In the genomic region with DNA sequence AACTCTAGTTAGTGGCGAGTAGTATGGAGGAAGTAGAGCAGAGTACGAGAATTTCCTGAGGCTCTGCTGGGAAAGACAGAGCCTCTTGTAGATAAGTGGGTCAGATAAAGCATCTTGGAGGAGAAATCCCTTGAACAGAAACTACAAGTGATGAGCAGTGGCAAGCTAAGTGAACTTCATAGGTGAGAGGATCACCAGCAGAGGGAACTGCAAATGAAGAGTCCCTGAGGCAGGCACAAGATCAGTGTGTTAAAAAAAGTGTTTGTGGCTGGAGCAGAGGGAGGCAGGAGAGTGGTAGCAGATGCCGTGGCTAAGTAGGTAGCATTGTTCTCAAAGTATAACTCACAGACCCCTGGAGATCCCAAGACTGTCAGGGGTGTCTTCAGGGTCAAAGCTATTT, we compare ENCODE assay signal across 25 cellular contexts.
A peak's percentile ranks its signal among the peaks of the same experiment; 100 is the strongest.
DNase-seq lines count a peak whose midpoint lies in the region; ATAC-seq and TF ChIP-seq lines count a peak whose summit lies in the region.
"Had no signal": no experiment of that assay in that cellular context is flagged by ENCODE, and none has a peak within 500 bp of the region (broad histone marks: within the 10 kb centered on the region; RNA-seq: fewer than 3 reads in every experiment).

No MANE protein-coding gene starts in this region.

- POLR2A ChIA-PET in WTC11 (lab: Charles Lee), result no interaction called here

- intact Hi-C loops in sigmoid colon (cut with DNase I), result no loop called here
- intact Hi-C loops in lower leg skin (cut with DNase I; ENCODE audit: low total_unique reads), result no loop called here

- ATAC-seq in WTC11 (peak; percentile 57), HG03342 (IDR thresholded peaks at IDR 0.05; ENCODE audit: unreplicated experiment) (no peak), GM18511 (IDR thresholded peaks at IDR 0.05; ENCODE audit: unreplicated experiment) (no peak)
- ATAC-seq: HCT116, HepG2, Right ventricle myocardium inferior had no signal

- H3K27ac Mint-ChIP-seq in WTC11, result no peak overlapping the region; the same call in 1 of the 2 replicates
- H3K27ac Mint-ChIP-seq: CD4-positive, CD25-positive, alpha-beta regulatory T cell had no signal

- CTCF ChIA-PET in WTC11 (lab: Charles Lee), result interaction anchor here (1.0 to 1.5 kb wide), 3 partner anchors 290 to 456 kb away, joined by 3 read pairs; no protein-coding TSS in a partner anchor

- H3K4me3 ChIP-seq in H7 (ENCODE audit: insufficient read depth, low read depth, low read length) (no peak overlapping the region), epithelial cell of esophagus (ENCODE audit: low read length) (no peak overlapping the region), sigmoid colon (no peak overlapping the region), lower leg skin (ENCODE audit: low read depth, poor library complexity, severe bottlenecking) (no peak overlapping the region)
- H3K4me3 ChIP-seq: BLaER1, PC-9, SJCRH30 had no signal

- H3K36me3 ChIP-seq in H7 (replicated peaks; ENCODE audit: control insufficient read depth, insufficient read depth, low read length) (no peaks in the 10 kb centered on the region), sigmoid colon (no peaks in the 10 kb centered on the region)
- H3K36me3 ChIP-seq: BLaER1, SJCRH30 had no signal

- H3K27me3 ChIP-seq in H7 (ENCODE audit: control insufficient read depth, insufficient read depth, low read length) (no peaks in the 10 kb centered on the region), sigmoid colon (no peaks in the 10 kb centered on the region)
- H3K27me3 ChIP-seq: BLaER1, SJCRH30 had no signal

- H3K9me3 Mint-ChIP-seq in WTC11, result no peaks in the 10 kb centered on the region

- DNase-seq in ELF-1 (ENCODE audit: low read depth, low spot score), result peak; percentile 3
- DNase-seq in H7, result peak; percentile 5
- no peak for DNase-seq in WTC11 (ENCODE audit: low spot score)
- no peak for DNase-seq in epithelial cell of esophagus (ENCODE audit: low read depth)
- DNase-seq in sigmoid colon, result no peak
- no peak for DNase-seq in lower leg skin (ENCODE audit: low spot score in 2 of 2)
- DNase-seq: CD4-positive, CD25-positive, alpha-beta regulatory T cell; DMS153; DND-41; Karpas-422; NCI-H1092 treated with DMSO at 0.1 percent for 48 hours; NCI-H1436; NCI-H187 treated with DMSO at 0.1 percent for 48 hours; NCI-H345; NCI-H524; NCI-H748 treated with DMSO at 0.1 percent for 48 hours; NK-92 treated with Interleukin-12 subunit alpha and Interleukin-12 subunit beta, amount 100 ng/mL, for 24 hours; PC-9; SJCRH30 had no signal

- H3K9me3 ChIP-seq in sigmoid colon, result no peaks in the 10 kb centered on the region
- H3K9me3 ChIP-seq: BLaER1, SJCRH30 had no signal

- TF ChIP-seq POLR2A in sigmoid colon (IDR thresholded peaks at IDR 0.05) (no peak), lower leg skin (IDR thresholded peaks at IDR 0.05) (no peak)

- H3K27ac ChIP-seq in sigmoid colon, result no peak overlapping the region
- H3K27ac ChIP-seq: BLaER1, PC-9, SJCRH30 had no signal

- H3K4me1 Mint-ChIP-seq in WTC11, result peaks cover 9% of the 10 kb centered on the region
- H3K4me1 Mint-ChIP-seq: CD4-positive, CD25-positive, alpha-beta regulatory T cell had no signal

- no peak overlapping the region for H3K4me3 Mint-ChIP-seq in WTC11
- H3K4me3 Mint-ChIP-seq: CD4-positive, CD25-positive, alpha-beta regulatory T cell had no signal

- H3K27me3 Mint-ChIP-seq in WTC11 (ENCODE audit: low read depth), result no peaks in the 10 kb centered on the region
- H3K27me3 Mint-ChIP-seq: CD4-positive, CD25-positive, alpha-beta regulatory T cell had no signal

- H3K36me3 Mint-ChIP-seq in WTC11, result no peaks in the 10 kb centered on the region
- H3K36me3 Mint-ChIP-seq: CD4-positive, CD25-positive, alpha-beta regulatory T cell had no signal

- WGBS in sigmoid colon, 2 donors, result 57 to 80% methylated on average over 3 of the region's 3 CpGs
- WGBS in lower leg skin, 2 donors, result 39 to 43% methylated on average over 3 of the region's 3 CpGs

- H3K4me1 ChIP-seq in sigmoid colon, result no peaks in the 10 kb centered on the region
- H3K4me1 ChIP-seq: BLaER1, SJCRH30 had no signal

- no peak for TF ChIP-seq EP300 in sigmoid colon (IDR thresholded peaks at IDR 0.05)

- no peak for TF ChIP-seq CTCF in WTC11 (IDR thresholded peaks at IDR 0.05)
- TF ChIP-seq CTCF in epithelial cell of esophagus (IDR thresholded peaks at IDR 0.05; ENCODE audit: insufficient read depth, low read depth, low read length, missing control alignments), result peak; percentile 5
- TF ChIP-seq CTCF in sigmoid colon (IDR thresholded peaks at IDR 0.05), result no peak
- TF ChIP-seq CTCF in lower leg skin (IDR thresholded peaks at IDR 0.05), result no peak

TF ChIP-seq in WTC11, 78 proteins besides CTCF, POLR2A, EP300 and RAD21 (continues in another document):
- TF ChIP-seq TCF7 (CRISPR knock-in tag; IDR thresholded peaks at IDR 0.05; ENCODE audit: low read depth), result no peak
- TF ChIP-seq, protein P1, sequence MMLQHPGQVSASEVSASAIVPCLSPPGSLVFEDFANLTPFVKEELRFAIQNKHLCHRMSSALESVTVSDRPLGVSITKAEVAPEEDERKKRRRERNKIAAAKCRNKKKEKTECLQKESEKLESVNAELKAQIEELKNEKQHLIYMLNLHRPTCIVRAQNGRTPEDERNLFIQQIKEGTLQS (CRISPR knock-in tag; conservative IDR thresholded peaks at IDR 0.05), result no peak
- TF ChIP-seq, protein P2, sequence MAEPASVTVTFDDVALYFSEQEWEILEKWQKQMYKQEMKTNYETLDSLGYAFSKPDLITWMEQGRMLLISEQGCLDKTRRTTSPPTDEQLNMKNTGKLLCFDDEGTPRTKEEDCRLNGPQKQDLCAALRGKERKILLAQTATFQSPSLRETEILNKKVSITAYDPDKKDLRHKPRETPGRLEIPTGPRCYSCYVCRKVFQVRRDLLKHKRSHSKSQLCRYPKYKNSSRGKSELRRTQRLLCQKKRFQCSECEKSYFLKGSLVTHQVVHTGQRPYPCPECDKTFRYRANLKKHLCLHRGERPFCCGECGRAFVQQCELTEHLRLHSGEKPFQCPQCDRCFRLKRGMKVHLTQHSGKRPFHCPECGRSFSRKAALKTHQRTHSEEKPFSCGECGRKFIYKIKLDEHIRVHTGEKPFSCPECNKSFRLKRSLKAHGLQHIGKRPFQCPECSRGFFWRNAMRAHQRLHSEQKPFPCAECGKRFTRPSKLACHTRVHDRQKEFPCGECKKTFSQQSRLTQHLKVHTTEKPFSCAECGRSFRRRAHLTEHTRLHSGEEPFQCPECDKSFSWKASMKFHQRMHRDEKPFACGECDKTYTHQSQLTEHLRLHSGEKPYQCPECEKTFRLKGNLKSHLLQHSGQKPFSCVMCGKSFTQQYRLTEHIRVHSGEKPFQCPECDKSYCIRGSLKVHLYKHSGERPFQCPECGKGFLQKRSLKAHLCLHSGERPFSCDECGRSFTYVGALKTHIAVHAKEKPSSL (CRISPR knock-in tag; conservative IDR thresholded peaks at IDR 0.05), result no peak
- TF ChIP-seq JUN (CRISPR knock-in tag; IDR thresholded peaks at IDR 0.05), result no peak
- no peak for TF ChIP-seq ZNF138 (CRISPR knock-in tag; conservative IDR thresholded peaks at IDR 0.05)
- TF ChIP-seq ZNF423 (CRISPR knock-in tag; IDR thresholded peaks at IDR 0.05), result no peak
- TF ChIP-seq EMX1 (CRISPR knock-in tag; IDR thresholded peaks at IDR 0.05), result no peak
- no peak for TF ChIP-seq ZNF232 (CRISPR knock-in tag; IDR thresholded peaks at IDR 0.05)
- TF ChIP-seq GTF2I (CRISPR knock-in tag; conservative IDR thresholded peaks at IDR 0.05), result no peak
- no peak for TF ChIP-seq E2F5 (CRISPR knock-in tag; IDR thresholded peaks at IDR 0.05)
- TF ChIP-seq TP53 (CRISPR knock-in tag; IDR thresholded peaks at IDR 0.05), result no peak
- TF ChIP-seq, protein P3, sequence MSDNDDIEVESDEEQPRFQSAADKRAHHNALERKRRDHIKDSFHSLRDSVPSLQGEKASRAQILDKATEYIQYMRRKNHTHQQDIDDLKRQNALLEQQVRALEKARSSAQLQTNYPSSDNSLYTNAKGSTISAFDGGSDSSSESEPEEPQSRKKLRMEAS (CRISPR knock-in tag; IDR thresholded peaks at IDR 0.05), result no peak
- TF ChIP-seq OVOL2 (CRISPR knock-in tag; IDR thresholded peaks at IDR 0.05; ENCODE audit: borderline replicate concordance), result no peak
- TF ChIP-seq RORB (CRISPR knock-in tag; IDR thresholded peaks at IDR 0.05), result no peak
- no peak for TF ChIP-seq ELF4 (CRISPR knock-in tag; IDR thresholded peaks at IDR 0.05; ENCODE audit: low read depth)
- no peak for TF ChIP-seq TEAD4 (CRISPR knock-in tag; IDR thresholded peaks at IDR 0.05)

Comparison
In these comparisons a context has a peak if more than half of its experiments do, and no peak if none do; other contexts are left out.
1. DNase-seq: peak in ELF-1 (single experiment) and H7 (single experiment); none in WTC11 (single experiment), epithelial cell of esophagus (single experiment), sigmoid colon (single experiment) and lower leg skin (0 of 2).